ENCODE assay signal across 8 cellular contexts in genomic region chr19:42423462-42424344, GRCh38. TPM values are rescaled to one million over a fixed set of nuclear protein-coding genes. Genes with fewer than 3 reads are reported as not detected.
A peak's percentile ranks its signal among the peaks of the same experiment; 100 is the strongest.
DNase-seq lines count a peak whose midpoint lies in the region; ATAC-seq lines count a peak whose summit lies in the region.

No MANE protein-coding gene starts in this region.

- ATAC-seq in HG03045 (IDR thresholded peaks at IDR 0.05; ENCODE audit: unreplicated experiment) (peak; percentile 91), left lobe of liver (peak; percentile 73)

- CTCF ChIA-PET in activated CD4-positive, alpha-beta T cell treated with anti-CD3 and anti-CD28 coated beads, Interleukin-2, amount 10 ng/mL, durations not matched to agents 7 days and 5 days (lab: Charles Lee), result interaction anchor here (0.7 to 3.9 kb wide), 5 partner anchors 11 to 1170 kb away, joined by 3 to 25 read pairs (median 5); no protein-coding TSS in a partner anchor

- H3K36me3 Mint-ChIP-seq in activated CD4-positive, alpha-beta T cell treated with anti-CD3 and anti-CD28 coated beads, Interleukin-2, amount 10 ng/mL, durations not matched to agents 7 days and 5 days (ENCODE audit: low read depth), result peaks cover 7% of the 10 kb centered on the region

- peak overlapping the region; percentile 95 for H3K4me3 Mint-ChIP-seq in activated CD4-positive, alpha-beta T cell treated with anti-CD3 and anti-CD28 coated beads, Interleukin-2, amount 10 ng/mL, durations not matched to agents 7 days and 5 days

- H3K27me3 Mint-ChIP-seq in activated CD4-positive, alpha-beta T cell treated with anti-CD3 and anti-CD28 coated beads, Interleukin-2, amount 10 ng/mL, durations not matched to agents 7 days and 5 days, result no peaks in the 10 kb centered on the region

- H3K9me3 Mint-ChIP-seq in activated CD4-positive, alpha-beta T cell treated with anti-CD3 and anti-CD28 coated beads, Interleukin-2, amount 10 ng/mL, durations not matched to agents 7 days and 5 days, result no peaks in the 10 kb centered on the region

- H3K27ac Mint-ChIP-seq in activated CD4-positive, alpha-beta T cell treated with anti-CD3 and anti-CD28 coated beads, Interleukin-2, amount 10 ng/mL, durations not matched to agents 7 days and 5 days, result peak overlapping the region; percentile 90

- POLR2A ChIA-PET in activated CD4-positive, alpha-beta T cell treated with anti-CD3 and anti-CD28 coated beads, Interleukin-2, amount 10 ng/mL, durations not matched to agents 7 days and 5 days (lab: Charles Lee), result interaction anchor here (0.6 to 1.5 kb wide), 3 partner anchors 9 to 17 kb away, joined by 3 read pairs; no protein-coding TSS in a partner anchor

- peak; percentile 43 to 57 for DNase-seq in NCI-H2081 (lab: John Stamatoyannopoulos, UW)
- no peak for DNase-seq in NCI-H2081 treated with DMSO at 0.1 percent for 48 hours (lab: John Stamatoyannopoulos, UW)
- peak; percentile 100 for DNase-seq in NCI-H2227 (lab: John Stamatoyannopoulos, UW; ENCODE audit: unreplicated experiment)
- DNase-seq in activated CD4-positive, alpha-beta T cell treated with anti-CD3 and anti-CD28 coated beads, Interleukin-2, amount 10 ng/mL, durations not matched to agents 7 days and 5 days, result peak; percentile 95
- DNase-seq in dedifferentiated amniotic fluid mesenchymal stem cell (ENCODE audit: extremely low spot score), result peak; percentile 86
- DNase-seq in left lobe of liver (ENCODE audit: low spot score), result peak; percentile 70
- DNase-seq in stimulated activated CD4-positive, alpha-beta T cell treated with anti-CD3 and anti-CD28 coated beads, Interleukin-1b, Interleukin-23, amount 100 ng/mL, for 4 hours (ENCODE audit: low read depth in 2 of 2), result peak; percentile 91 to 93

- H3K4me1 Mint-ChIP-seq in activated CD4-positive, alpha-beta T cell treated with anti-CD3 and anti-CD28 coated beads, Interleukin-2, amount 10 ng/mL, durations not matched to agents 7 days and 5 days, result peaks cover 43% of the 10 kb centered on the region

RNA-seq across cellular contexts. Expression of gene LIPE, which starts 3.5 kb away (rescaled TPM):
- 10 to 100 TPM; 27.7 to 29.5 TPM for total RNA-seq in activated CD4-positive, alpha-beta T cell treated with anti-CD3 and anti-CD28 coated beads, Interleukin-2, amount 10 ng/mL, durations not matched to agents 7 days and 5 days
- total RNA-seq in left lobe of liver, result 0.83 TPM

RNA-seq across cellular contexts. Expression of gene CXCL17, which starts 19.0 kb away (rescaled TPM):
- total RNA-seq in activated CD4-positive, alpha-beta T cell treated with anti-CD3 and anti-CD28 coated beads, Interleukin-2, amount 10 ng/mL, durations not matched to agents 7 days and 5 days, result not detected
- not detected for total RNA-seq in left lobe of liver

RNA-seq across cellular contexts. Expression of gene CNFN, which starts 33.6 kb away (rescaled TPM):
- total RNA-seq in activated CD4-positive, alpha-beta T cell treated with anti-CD3 and anti-CD28 coated beads, Interleukin-2, amount 10 ng/mL, durations not matched to agents 7 days and 5 days, result not detected
- not detected for total RNA-seq in left lobe of liver

Comparison
In these comparisons a context has a peak if more than half of its experiments do, and no peak if none do; other contexts are left out.
1. RNA of gene LIPE, which starts 3.5 kb away (total RNA-seq): 27.7 to 29.5 TPM in activated CD4-positive, alpha-beta T cell treated with anti-CD3 and anti-CD28 coated beads, Interleukin-2, amount 10 ng/mL, durations not matched to agents 7 days and 5 days; 0.83 TPM in left lobe of liver (single experiment); every median in the first group is over 10 times any median in the second.